In genomic region chr9:122095010-122095767, GRCh38 we compare ENCODE assay signal across 8 cellular contexts. TPM values are rescaled to one million over a fixed set of nuclear protein-coding genes. Genes with fewer than 3 reads are reported as not detected.
DNase-seq lines count a peak whose midpoint lies in the region; ATAC-seq and TF ChIP-seq lines count a peak whose summit lies in the region.

No MANE protein-coding gene starts in this region.

- H3K27ac Mint-ChIP-seq in activated B cell treated with CpG ODN at 0.5 μM for 24 hours, result peak overlapping the region; percentile 50

- DNase-seq in NCI-H2171 (lab: John Stamatoyannopoulos, UW), result peak; percentile 1
- no peak for DNase-seq in NCI-H2171 treated with DMSO at 0.1 percent for 48 hours (lab: John Stamatoyannopoulos, UW)
- peak; percentile 11 for DNase-seq in NCI-H1694 treated with DMSO at 0.1 percent for 48 hours (lab: John Stamatoyannopoulos, UW)
- no peak for DNase-seq in activated B cell treated with CpG ODN at 0.5 μM for 24 hours
- DNase-seq in dermis microvascular lymphatic vessel endothelial cell (ENCODE audit: low read depth in 2 of 2), result peak; percentile 36 to 69
- peak in 2 of 3 donors; percentile 35 to 79 for DNase-seq in mucosa of descending colon
- peak; percentile 83 for DNase-seq in superior temporal gyrus (ENCODE audit: extremely low spot score)

- H3K36me3 Mint-ChIP-seq in activated B cell treated with CpG ODN at 0.5 μM for 24 hours (ENCODE audit: low read depth), result peaks cover 2% of the 10 kb centered on the region

- H3K4me3 Mint-ChIP-seq in activated B cell treated with CpG ODN at 0.5 μM for 24 hours, result peak overlapping the region; percentile 48

- intact Hi-C loops in activated B cell treated with CpG ODN at 0.5 μM for 24 hours (cut with micrococcal nuclease) (loop anchor here (1.0 to 10.0 kb wide), 2 partner anchors 358 to 400 kb away; no protein-coding TSS in a partner anchor), mucosa of descending colon (cut with DNase I, micrococcal nuclease) (loop anchor here in 1 of 2 donors (10.0 kb wide), 1 partner anchor 260 kb away; no protein-coding TSS in a partner anchor)

- POLR2A ChIA-PET in activated B cell treated with CpG ODN at 0.5 μM for 24 hours (lab: Charles Lee), result no interaction called here

- H3K4me1 Mint-ChIP-seq in activated B cell treated with CpG ODN at 0.5 μM for 24 hours, result peaks cover 41% of the 10 kb centered on the region

- peaks cover 14% of the 10 kb centered on the region for H3K27me3 Mint-ChIP-seq in activated B cell treated with CpG ODN at 0.5 μM for 24 hours

- no peaks in the 10 kb centered on the region for H3K9me3 Mint-ChIP-seq in activated B cell treated with CpG ODN at 0.5 μM for 24 hours

- no peaks in the 10 kb centered on the region for H3K36me3 ChIP-seq in mucosa of descending colon (ENCODE audit: low read depth)

- no peak for ATAC-seq in activated B cell treated with CpG ODN at 0.5 μM for 24 hours (ENCODE audit: low read depth)
- no peak for ATAC-seq in mucosa of descending colon
- no peak for ATAC-seq in HG03457 (IDR thresholded peaks at IDR 0.05; ENCODE audit: unreplicated experiment)

- no peak for TF ChIP-seq CTCF in activated B cell treated with CpG ODN at 0.5 μM for 24 hours (IDR thresholded peaks at IDR 0.05)
- TF ChIP-seq CTCF in mucosa of descending colon (IDR thresholded peaks at IDR 0.05), result peak; percentile 40

- CTCF ChIA-PET in activated B cell treated with CpG ODN at 0.5 μM for 24 hours (lab: Charles Lee), result interaction anchor here (1.2 to 6.5 kb wide), 2 partner anchors 15 to 256 kb away, joined by 3 to 88 read pairs; no protein-coding TSS in a partner anchor

- H3K4me1 ChIP-seq in mucosa of descending colon (ENCODE audit: low read depth), result peaks cover 13% of the 10 kb centered on the region

- no peak overlapping the region for H3K4me3 ChIP-seq in mucosa of descending colon

- H3K9me3 ChIP-seq in mucosa of descending colon, result no peaks in the 10 kb centered on the region

RNA-seq across cellular contexts. Expression of gene TTLL11, which starts 2.1 kb away (rescaled TPM):
- 3.6 and 4.7 TPM in 2 replicates for total RNA-seq in activated B cell treated with CpG ODN at 0.5 μM for 24 hours
- 1.9 and 3.0 TPM in 2 replicates for total RNA-seq in dermis microvascular lymphatic vessel endothelial cell
- total RNA-seq in mucosa of descending colon, result 10 to 100 TPM in 1 of 3 donors, 1 to 10 TPM in 2; 6.0 to 22.2 (median 6.4) TPM

Comparison
In these comparisons a context has a peak if more than half of its experiments do, and no peak if none do; other contexts are left out.
1. DNase-seq: peak in NCI-H2171 (single experiment), NCI-H1694 treated with DMSO at 0.1 percent for 48 hours (single experiment), dermis microvascular lymphatic vessel endothelial cell (2 of 2), mucosa of descending colon (2 of 3) and superior temporal gyrus (single experiment); none in NCI-H2171 treated with DMSO at 0.1 percent for 48 hours (single experiment) and activated B cell treated with CpG ODN at 0.5 μM for 24 hours (single experiment).